Comparison of ENCODE assay signal across 11 cellular contexts in genomic region chr6:37365791-37366190, GRCh38. TPM values are rescaled to one million over a fixed set of nuclear protein-coding genes. Genes with fewer than 3 reads are reported as not detected.
DNase-seq lines count a peak whose midpoint lies in the region; ATAC-seq, FAIRE-seq and TF ChIP-seq lines count a peak whose summit lies in the region.
"Had no signal": no experiment of that assay in that cellular context is flagged by ENCODE, and none has a peak within 500 bp of the region (broad histone marks: within the 10 kb centered on the region; RNA-seq: fewer than 3 reads in every experiment).

No MANE protein-coding gene starts in this region.

- H3K27ac ChIP-seq in cardiac muscle cell (peak overlapping the region; percentile 58), gastrocnemius medialis (no peak overlapping the region), WERI-Rb-1 (no peak overlapping the region)

- no peak for TF ChIP-seq POLR2A in gastrocnemius medialis (IDR thresholded peaks at IDR 0.05)

- DNase-seq in HFFc6 (peak; percentile 22), cardiac muscle cell (ENCODE audit: low read depth in 1 of 2, low spot score in 1 of 2) (peak in 1 of 2 donors; percentile 65), gastrocnemius medialis (no peak), immature natural killer cell (no peak), WERI-Rb-1 (no peak)
- DNase-seq: activated naive CD4-positive, alpha-beta T cell treated with anti-CD3 and anti-CD28 coated beads, Interleukin-2, amount 50 U/mL, for 16 hours; trophoblast cell had no signal

- H3K4me1 ChIP-seq in cardiac muscle cell (ENCODE audit: low read depth): peaks cover 49% of the 10 kb centered on the region
- H3K4me1 ChIP-seq in gastrocnemius medialis: peaks cover 4 to 15% of the 10 kb centered on the region in 2 donors

- ATAC-seq in gastrocnemius medialis (no peak), GM21367 (IDR thresholded peaks at IDR 0.05; ENCODE audit: unreplicated experiment) (no peak)

- H3K4me3 ChIP-seq in cardiac muscle cell (no peak overlapping the region), gastrocnemius medialis (no peak overlapping the region), WERI-Rb-1 (ENCODE audit: low read depth, low read length) (no peak overlapping the region)

- H3K27me3 Mint-ChIP-seq in HFFc6 (ENCODE audit: insufficient read depth) (no peaks in the 10 kb centered on the region), immature natural killer cell (ENCODE audit: low read depth in 3 of 3) (peaks cover 0 to 2% (median 0%) of the 10 kb centered on the region in 3 donors)

- H3K4me3 Mint-ChIP-seq in HFFc6 (no peak overlapping the region), immature natural killer cell (no peak overlapping the region)
- H3K4me3 Mint-ChIP-seq: T-helper 1 cell treated with Interleukin-12 subunit alpha and Interleukin-12 subunit beta and Interleukin-4 antibody, amounts not matched to agents 30 μg/mL and 1 μg/mL, for 36 hours had no signal

- H3K36me3 Mint-ChIP-seq in HFFc6 (ENCODE audit: low read depth): peaks cover 8% of the 10 kb centered on the region
- H3K36me3 Mint-ChIP-seq in immature natural killer cell: peaks cover 7 to 41% (median 16%) of the 10 kb centered on the region in 3 donors

- H3K9me3 ChIP-seq in cardiac muscle cell (ENCODE audit: low read depth) (no peaks in the 10 kb centered on the region), gastrocnemius medialis (no peaks in the 10 kb centered on the region), WERI-Rb-1 (ENCODE audit: severe bottlenecking) (no peaks in the 10 kb centered on the region)

- TF ChIP-seq CTCF in HFFc6 (IDR thresholded peaks at IDR 0.05) (peak; percentile 54), cardiac muscle cell (IDR thresholded peaks at IDR 0.05; ENCODE audit: low read depth, low read length) (peak; percentile 33), gastrocnemius medialis (IDR thresholded peaks at IDR 0.05 in 4 of 5, conservative IDR thresholded peaks at IDR 0.05 in 1 of 5) (no peak), WERI-Rb-1 (IDR thresholded peaks at IDR 0.05; ENCODE audit: low read depth, low read length) (no peak)

- no peaks in the 10 kb centered on the region for H3K9me3 Mint-ChIP-seq in HFFc6
- H3K9me3 Mint-ChIP-seq in immature natural killer cell: no peaks in the 10 kb centered on the region
- H3K9me3 Mint-ChIP-seq: T-helper 1 cell treated with Interleukin-12 subunit alpha and Interleukin-12 subunit beta and Interleukin-4 antibody, amounts not matched to agents 30 μg/mL and 1 μg/mL, for 36 hours had no signal

- intact Hi-C loops in gastrocnemius medialis (cut with DNase I; ENCODE audit: low total_unique reads): no loop called here

- H3K27me3 ChIP-seq in cardiac muscle cell (no peaks in the 10 kb centered on the region), gastrocnemius medialis (no peaks in the 10 kb centered on the region), WERI-Rb-1 (ENCODE audit: insufficient read depth, low read depth, severe bottlenecking) (no peaks in the 10 kb centered on the region)

- H3K36me3 ChIP-seq in cardiac muscle cell (peaks cover 20% of the 10 kb centered on the region), gastrocnemius medialis (peaks cover 0 to 20% of the 10 kb centered on the region in 2 donors), WERI-Rb-1 (peaks cover 72% of the 10 kb centered on the region)

- in situ Hi-C loops in gastrocnemius medialis (cut with MboI; ENCODE audit: low sequenced_read_pairs in 4 of 4): loop anchor here in 1 of 4 donors (25.0 kb wide), 1 partner anchor 322 kb away; the partner anchor contains the start of gene MDGA1

- peak; percentile 74 for FAIRE-seq in A204.1 (lab: Jason Lieb, UNC)
- peak; percentile 65 for FAIRE-seq in TTC549 (lab: Jason Lieb, UNC)

- H3K4me1 Mint-ChIP-seq in HFFc6 (ENCODE audit: low read depth) (peaks cover 31% of the 10 kb centered on the region), immature natural killer cell (peaks cover 4 to 14% of the 10 kb centered on the region in 2 donors)

- H3K27ac Mint-ChIP-seq in HFFc6: no peak overlapping the region
- H3K27ac Mint-ChIP-seq in immature natural killer cell: peak overlapping the region in 1 of 6 donors; percentile 4
- H3K27ac Mint-ChIP-seq: T-helper 1 cell treated with Interleukin-12 subunit alpha and Interleukin-12 subunit beta and Interleukin-4 antibody, amounts not matched to agents 30 μg/mL and 1 μg/mL, for 36 hours had no signal

RNA-seq across cellular contexts. Expression of gene RNF8, which starts 12.0 kb away (rescaled TPM):
- total RNA-seq in HFFc6 (2021; fragmentation: NEBNext Ultra II Directional; extraction: Animal tissue kit (Norgen Biotek cat#: 25700)): 10 to 100 TPM; 14.1 to 18.5 (median 17.5) TPM
- 36.8 and 38.5 TPM in 2 replicates for total RNA-seq in cardiac muscle cell
- polyA plus RNA-seq in cardiac muscle cell: 49.9 and 55.8 TPM in 2 replicates
- 10 to 100 TPM in 3 of 4 donors, 1 to 10 TPM in 1; 6.9 to 17.8 (median 11.9) TPM for total RNA-seq in gastrocnemius medialis
- 10 to 100 TPM; 15.2 to 26.4 (median 25.8) TPM for polyA plus RNA-seq in immature natural killer cell

Comparison
In these comparisons a context has a peak if more than half of its experiments do, and no peak if none do; other contexts are left out.
1. CTCF ChIP-seq: peak in HFFc6 (single experiment) and cardiac muscle cell (single experiment); none in gastrocnemius medialis (0 of 5) and WERI-Rb-1 (single experiment).